22 cellular contexts compared by ENCODE assay signal in the genomic region with DNA sequence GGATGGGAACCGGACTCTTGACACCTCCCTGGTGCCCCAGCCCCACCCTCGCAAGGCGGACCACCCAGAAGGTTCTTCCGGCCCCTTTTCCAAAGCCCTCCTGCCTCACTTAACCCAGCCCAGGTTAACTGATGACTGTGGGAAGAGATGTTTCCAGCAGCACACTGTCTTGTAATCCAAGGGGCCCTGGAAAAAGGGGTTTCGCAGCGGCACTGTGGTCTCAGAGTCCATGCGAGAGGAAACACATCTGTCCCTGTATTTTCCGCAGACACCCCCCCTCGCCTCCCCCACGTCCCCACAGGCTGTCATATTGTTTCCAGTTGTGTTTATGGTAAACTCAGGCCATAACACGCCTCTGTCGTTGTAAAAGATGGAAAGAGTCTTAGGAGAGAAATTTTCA. TPM values are rescaled to one million over a fixed set of nuclear protein-coding genes. Genes with fewer than 3 reads are reported as not detected.
"Had no signal": no experiment of that assay in that cellular context is flagged by ENCODE, and none has a peak within 500 bp of the region (broad histone marks: within the 10 kb centered on the region; RNA-seq: fewer than 3 reads in every experiment).

No MANE protein-coding gene starts in this region.

- H3K36me3 ChIP-seq: MG63 had no signal

- H3K9me3 ChIP-seq: MG63, SK-N-SH had no signal

- FAIRE-seq: HepG2, RCC 7860 had no signal

- H3K27me3 ChIP-seq: MG63 had no signal

- H3K4me3 ChIP-seq: MG63 had no signal

- H3K9ac ChIP-seq: SK-N-SH had no signal

- ATAC-seq: HepG2 had no signal

- H3K4me2 ChIP-seq: SK-N-SH had no signal

- DNase-seq: IMR-90, Karpas-422, KG1, MG63, NCI-H1092 treated with DMSO at 0.1 percent for 48 hours, NCI-H1436, NCI-H187, NCI-H2029, NCI-H2081 treated with DMSO at 0.1 percent for 48 hours, NCI-H2171, NCI-H226, NCI-H446, NCI-H510A, NCI-H524 treated with DMSO at 0.1 percent for 48 hours, NCI-H69, NCI-H774, RPMI8226, SK-N-SH had no signal

RNA-seq across cellular contexts. Expression of a gene that starts 22.7 kb away (rescaled TPM):
- total RNA-seq: HepG2, HT1080, IMR-90, SK-MEL-5 had no signal
- polyA plus RNA-seq: HepG2, IMR-90, SK-N-SH had no signal
